In genomic region chr12:32051511-32052299, GRCh38 we compare ENCODE assay signal across 9 cellular contexts. TPM values are rescaled to one million over a fixed set of nuclear protein-coding genes. Genes with fewer than 3 reads are reported as not detected.
A peak's percentile ranks its signal among the peaks of the same experiment; 100 is the strongest.
DNase-seq lines count a peak whose midpoint lies in the region; ATAC-seq and TF ChIP-seq lines count a peak whose summit lies in the region.
"Had no signal": no experiment of that assay in that cellular context is flagged by ENCODE, and none has a peak within 500 bp of the region (broad histone marks: within the 10 kb centered on the region; RNA-seq: fewer than 3 reads in every experiment).

No MANE protein-coding gene starts in this region.

- peaks cover 3% of the 10 kb centered on the region for H3K36me3 Mint-ChIP-seq in activated naive CD4-positive, alpha-beta T cell treated with anti-CD3 and anti-CD28 coated beads for 36 hours (ENCODE audit: low read depth)
- no peaks in the 10 kb centered on the region for H3K36me3 Mint-ChIP-seq in activated naive CD4-positive, alpha-beta T cell treated with anti-CD3 and anti-CD28 coated beads, Interleukin-2, amount 10 ng/mL, durations not matched to agents 7 days and 5 days
- H3K36me3 Mint-ChIP-seq in stimulated activated naive B cell treated with anti-CD40 and anti-IgM and Interleukin-4, amounts not matched to agents 10 μg/mL and 1 μg/mL and 100 μg/mL, for 72 hours: peaks cover 2 to 3% of the 10 kb centered on the region in 2 donors

- peaks cover 6% of the 10 kb centered on the region for H3K4me1 Mint-ChIP-seq in activated naive CD4-positive, alpha-beta T cell treated with anti-CD3 and anti-CD28 coated beads for 36 hours (ENCODE audit: low read depth)
- peaks cover 6% of the 10 kb centered on the region for H3K4me1 Mint-ChIP-seq in activated naive CD4-positive, alpha-beta T cell treated with anti-CD3 and anti-CD28 coated beads, Interleukin-2, amount 10 ng/mL, durations not matched to agents 7 days and 5 days
- H3K4me1 Mint-ChIP-seq in stimulated activated naive B cell treated with anti-CD40 and anti-IgM and Interleukin-4, amounts not matched to agents 10 μg/mL and 1 μg/mL and 100 μg/mL, for 72 hours: peaks cover 0 to 7% of the 10 kb centered on the region in 2 donors

- no peaks in the 10 kb centered on the region for H3K27me3 ChIP-seq in Panc1 (ENCODE audit: control insufficient read depth, insufficient read depth, low read length)
- H3K27me3 ChIP-seq: neutrophil had no signal

- H3K27me3 Mint-ChIP-seq in activated naive CD4-positive, alpha-beta T cell treated with anti-CD3 and anti-CD28 coated beads for 36 hours (ENCODE audit: low read depth): no peaks in the 10 kb centered on the region
- no peaks in the 10 kb centered on the region for H3K27me3 Mint-ChIP-seq in activated naive CD4-positive, alpha-beta T cell treated with anti-CD3 and anti-CD28 coated beads, Interleukin-2, amount 10 ng/mL, durations not matched to agents 7 days and 5 days
- H3K27me3 Mint-ChIP-seq in stimulated activated naive B cell treated with anti-CD40 and anti-IgM and Interleukin-4, amounts not matched to agents 10 μg/mL and 1 μg/mL and 100 μg/mL, for 72 hours: no peaks in the 10 kb centered on the region

- intact Hi-C loops in activated naive CD4-positive, alpha-beta T cell treated with anti-CD3 and anti-CD28 coated beads for 36 hours (cut with micrococcal nuclease): no loop called here
- intact Hi-C loops in Panc1 (cut with micrococcal nuclease; ENCODE audit: unreplicated experiment): no loop called here

- no TSS peak for BruUV-seq in Panc1 (replicated peaks; lab: Mats Ljungman, UMichigan)

- H3K9me3 ChIP-seq in Panc1 (ENCODE audit: control insufficient read depth, insufficient read depth, low read depth, low read length): peaks cover 17% of the 10 kb centered on the region; the same call in 1 of the 2 replicates
- H3K9me3 ChIP-seq: neutrophil had no signal

- ATAC-seq in Panc1 (peak; percentile 95), GM18909 (IDR thresholded peaks at IDR 0.05; ENCODE audit: poor library complexity, unreplicated experiment) (no peak)
- peak; percentile 55 to 65 for ATAC-seq in stimulated activated naive B cell treated with anti-CD40 and anti-IgM and Interleukin-4, amounts not matched to agents 10 μg/mL and 1 μg/mL and 100 μg/mL, for 72 hours (replicated peaks)

- in situ Hi-C loops in Panc1 (cut with HindIII; ENCODE audit: low pct_unique_long_range_greater_than_20kb, low sequenced_read_pairs): no loop called here

- CTCF ChIA-PET in activated naive CD4-positive, alpha-beta T cell treated with anti-CD3 and anti-CD28 coated beads for 36 hours (lab: Charles Lee): no interaction called here
- CTCF ChIA-PET in activated naive CD4-positive, alpha-beta T cell treated with anti-CD3 and anti-CD28 coated beads, Interleukin-2, amount 10 ng/mL, durations not matched to agents 7 days and 5 days (lab: Charles Lee): interaction anchor here (1.4 to 2.6 kb wide), 2 partner anchors 8 to 15 kb away, joined by 3 to 8 read pairs; no protein-coding TSS in a partner anchor
- CTCF ChIA-PET in Panc1 (lab: Charles Lee): interaction anchor here (0.5 kb wide), 1 partner anchor 9 kb away, joined by 3 read pairs; no protein-coding TSS in a partner anchor

- no peak for TF ChIP-seq CTCF in Panc1 (IDR thresholded peaks at IDR 0.05)

- peak; percentile 26 for DNase-seq in activated naive CD4-positive, alpha-beta T cell treated with anti-CD3 and anti-CD28 coated beads for 36 hours
- DNase-seq in activated naive CD4-positive, alpha-beta T cell treated with anti-CD3 and anti-CD28 coated beads, Interleukin-2, amount 10 ng/mL, durations not matched to agents 7 days and 5 days: no peak
- DNase-seq in Panc1 (ENCODE audit: low read depth, low spot score) (peak; percentile 80), fibroblast of peridontal ligament (ENCODE audit: extremely low read depth) (peak; percentile 85), SKM-1 treated with dmso at 0.1 percent for 144 hours (lab: John Stamatoyannopoulos, UW; ENCODE audit: unreplicated experiment) (no peak), NCI-H510A (lab: John Stamatoyannopoulos, UW) (no peak)
- no peak for DNase-seq in stimulated activated naive B cell treated with anti-CD40 and anti-IgM and Interleukin-4, amounts not matched to agents 10 μg/mL and 1 μg/mL and 100 μg/mL, for 72 hours

- no peak overlapping the region for H3K4me3 Mint-ChIP-seq in activated naive CD4-positive, alpha-beta T cell treated with anti-CD3 and anti-CD28 coated beads for 36 hours
- H3K4me3 Mint-ChIP-seq in activated naive CD4-positive, alpha-beta T cell treated with anti-CD3 and anti-CD28 coated beads, Interleukin-2, amount 10 ng/mL, durations not matched to agents 7 days and 5 days: no peak overlapping the region
- no peak overlapping the region for H3K4me3 Mint-ChIP-seq in stimulated activated naive B cell treated with anti-CD40 and anti-IgM and Interleukin-4, amounts not matched to agents 10 μg/mL and 1 μg/mL and 100 μg/mL, for 72 hours

- POLR2A ChIA-PET in Panc1 (lab: Charles Lee): interaction anchor here (0.5 kb wide), 1 partner anchor 14 kb away, joined by 7 read pairs; no protein-coding TSS in a partner anchor

- no peak overlapping the region for H3K27ac Mint-ChIP-seq in activated naive CD4-positive, alpha-beta T cell treated with anti-CD3 and anti-CD28 coated beads for 36 hours
- no peak overlapping the region for H3K27ac Mint-ChIP-seq in activated naive CD4-positive, alpha-beta T cell treated with anti-CD3 and anti-CD28 coated beads, Interleukin-2, amount 10 ng/mL, durations not matched to agents 7 days and 5 days
- no peak overlapping the region for H3K27ac Mint-ChIP-seq in stimulated activated naive B cell treated with anti-CD40 and anti-IgM and Interleukin-4, amounts not matched to agents 10 μg/mL and 1 μg/mL and 100 μg/mL, for 72 hours

- H3K9me3 Mint-ChIP-seq in activated naive CD4-positive, alpha-beta T cell treated with anti-CD3 and anti-CD28 coated beads for 36 hours: peaks cover 6% of the 10 kb centered on the region
- peaks cover 18% of the 10 kb centered on the region for H3K9me3 Mint-ChIP-seq in activated naive CD4-positive, alpha-beta T cell treated with anti-CD3 and anti-CD28 coated beads, Interleukin-2, amount 10 ng/mL, durations not matched to agents 7 days and 5 days
- peaks cover 4 to 7% of the 10 kb centered on the region in 2 donors for H3K9me3 Mint-ChIP-seq in stimulated activated naive B cell treated with anti-CD40 and anti-IgM and Interleukin-4, amounts not matched to agents 10 μg/mL and 1 μg/mL and 100 μg/mL, for 72 hours

- no peaks in the 10 kb centered on the region for H3K36me3 ChIP-seq in Panc1 (ENCODE audit: control insufficient read depth, insufficient read depth, low read length)
- H3K36me3 ChIP-seq: neutrophil had no signal

- no peak overlapping the region for H3K4me3 ChIP-seq in Panc1 (ENCODE audit: low read depth in 2 of 2, low read length in 2 of 2)

- H3K27ac ChIP-seq in Panc1 (ENCODE audit: low read length): peak overlapping the region; percentile 66
- H3K27ac ChIP-seq: neutrophil had no signal

- H3K4me1 ChIP-seq in Panc1 (ENCODE audit: control insufficient read depth, insufficient read depth, low read length): 0 out of 2 replicates have a peak, but pooled peaks cover 6% of the 10 kb centered on the region

RNA-seq across cellular contexts. Expression of gene BICD1, which starts 54.9 kb away (rescaled TPM):
- 10 to 100 TPM; 14.4 to 16.4 TPM for total RNA-seq in activated naive CD4-positive, alpha-beta T cell treated with anti-CD3 and anti-CD28 coated beads for 36 hours
- 40.0 TPM for total RNA-seq in Panc1 (2021; ENCODE audit: unreplicated experiment)
- polyA plus RNA-seq in Panc1 (2012; ENCODE audit: insufficient read length): 20.4 TPM

Comparison
In these comparisons a context has a peak if more than half of its experiments do, and no peak if none do; other contexts are left out.
1. DNase-seq: peak in activated naive CD4-positive, alpha-beta T cell treated with anti-CD3 and anti-CD28 coated beads for 36 hours (single experiment), Panc1 (single experiment) and fibroblast of peridontal ligament (single experiment); none in activated naive CD4-positive, alpha-beta T cell treated with anti-CD3 and anti-CD28 coated beads, Interleukin-2, amount 10 ng/mL, durations not matched to agents 7 days and 5 days (single experiment), stimulated activated naive B cell treated with anti-CD40 and anti-IgM and Interleukin-4, amounts not matched to agents 10 μg/mL and 1 μg/mL and 100 μg/mL, for 72 hours (single experiment), SKM-1 treated with dmso at 0.1 percent for 144 hours (single experiment) and NCI-H510A (single experiment).